In the genomic region with DNA sequence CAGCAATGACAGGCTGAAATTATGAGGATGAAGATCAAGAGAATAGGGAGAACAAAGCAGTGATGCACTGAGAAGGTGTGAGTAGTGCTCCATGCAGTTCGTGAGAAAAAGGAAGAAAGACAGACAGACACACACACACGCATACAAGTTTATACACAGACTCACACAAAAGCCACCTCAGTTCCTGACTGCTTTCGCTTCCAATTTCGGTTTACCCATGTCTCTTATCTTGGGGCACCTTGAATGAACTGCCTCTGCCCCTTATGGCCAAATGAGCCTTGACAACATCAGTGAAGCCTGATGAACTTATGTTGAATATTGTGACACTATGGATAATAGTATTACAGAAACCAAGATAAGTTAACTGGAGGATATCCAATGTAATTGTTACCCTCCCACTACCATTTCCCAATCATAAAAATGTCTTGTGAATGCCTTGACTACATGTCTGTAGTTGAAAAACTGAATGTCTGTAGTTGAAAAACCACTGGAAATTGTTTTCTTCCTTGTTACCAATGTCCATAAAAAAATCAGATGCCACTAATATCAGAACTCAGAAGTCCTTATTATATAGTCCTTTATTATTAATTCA, we compare ENCODE assay signal across 26 cellular contexts.
A peak's percentile ranks its signal among the peaks of the same experiment; 100 is the strongest.
DNase-seq lines count a peak whose midpoint lies in the region; ATAC-seq and TF ChIP-seq lines count a peak whose summit lies in the region.
"Had no signal": no experiment of that assay in that cellular context is flagged by ENCODE, and none has a peak within 500 bp of the region (broad histone marks: within the 10 kb centered on the region; RNA-seq: fewer than 3 reads in every experiment).

No MANE protein-coding gene starts in this region.

- H4K5ac ChIP-seq in IMR-90 (ENCODE audit: low read depth, low read length): peak overlapping the region; percentile 87

- 0 out of 2 replicates have a peak overlapping the region, but pooled peaks have one; percentile 26 for H3K14ac ChIP-seq in IMR-90 (replicated peaks; ENCODE audit: low read depth, low read length)

- no peak overlapping the region for H3K56ac ChIP-seq in IMR-90 (ENCODE audit: extremely low read depth, insufficient read depth, low read length)

- H2AFZ ChIP-seq in IMR-90 (replicated peaks; ENCODE audit: low read length, poor library complexity): no peak overlapping the region
- H2AFZ ChIP-seq in hepatocyte: no peak overlapping the region

- WGBS in IMR-90 (ENCODE audit: extremely low coverage in 2 of 2, insufficient read length in 1 of 2), 2 experiments: no CpG with 5 or more reads among the region's 4 CpGs
- WGBS in hepatocyte (ENCODE audit: low lambda C conversion rate, missing lambda C conversion rate): 91% methylated on average over 4 of the region's 4 CpGs

- TF ChIP-seq CTCF in IMR-90 (conservative IDR thresholded peaks at IDR 0.05; ENCODE audit: low read depth, low read length): no peak
- TF ChIP-seq CTCF in hepatocyte (IDR thresholded peaks at IDR 0.05; ENCODE audit: poor library complexity): no peak

- no peaks in the 10 kb centered on the region for H3K27me3 ChIP-seq in IMR-90 (ENCODE audit: control insufficient read depth, insufficient read depth, low read length)
- H3K27me3 ChIP-seq in hepatocyte: no peaks in the 10 kb centered on the region
- H3K27me3 ChIP-seq: BLaER1, brain microvascular endothelial cell, upper lobe of left lung had no signal

- H2BK15ac ChIP-seq in IMR-90 (ENCODE audit: low read depth, low read length): peak overlapping the region; percentile 78; the same call in 2 of the 3 replicates

- H3K23ac ChIP-seq in IMR-90 (ENCODE audit: low read depth, low read length): 0 out of 2 replicates have a peak overlapping the region, but pooled peaks have one; percentile 20

- POLR2A ChIA-PET in IMR-90 (lab: Charles Lee; ENCODE audit: unreplicated experiment): no interaction called here

- H3K9me1 ChIP-seq in IMR-90 (ENCODE audit: insufficient read depth, low read length): 0 out of 2 replicates have a peak, but pooled peaks cover 2% of the 10 kb centered on the region

- H3K36me3 ChIP-seq in IMR-90 (ENCODE audit: control insufficient read depth, insufficient read depth, low read length) (no peaks in the 10 kb centered on the region), hepatocyte (replicated peaks; ENCODE audit: insufficient read depth, low read depth) (no peaks in the 10 kb centered on the region)
- H3K36me3 ChIP-seq: BLaER1, brain microvascular endothelial cell, upper lobe of left lung, WERI-Rb-1 had no signal

- H3K27ac ChIP-seq in IMR-90 (ENCODE audit: insufficient read depth, low read length): no peak overlapping the region
- H3K27ac ChIP-seq in hepatocyte: peak overlapping the region; percentile 66
- H3K27ac ChIP-seq: BLaER1, brain microvascular endothelial cell, WERI-Rb-1 had no signal

- peak overlapping the region in 1 of 2 experiments; percentile 51; a peak in 2 of 4 replicates for H4K8ac ChIP-seq in IMR-90 (ENCODE audit: low read depth in 2 of 2, low read length in 2 of 2)

- TF ChIP-seq RAD21 in IMR-90 (IDR thresholded peaks at IDR 0.05; ENCODE audit: low read length): no peak

- no peaks in the 10 kb centered on the region for H3K79me2 ChIP-seq in hepatocyte

- no peaks in the 10 kb centered on the region for H3K79me1 ChIP-seq in IMR-90 (ENCODE audit: low read depth in 1 of 2, low read length in 2 of 2)

- H2BK5ac ChIP-seq in IMR-90 (ENCODE audit: low read depth, low read length, poor library complexity, severe bottlenecking): no peak overlapping the region

- H3K4me1 ChIP-seq in IMR-90 (ENCODE audit: control insufficient read depth, insufficient read depth, low read length): peaks cover 20% of the 10 kb centered on the region
- H3K4me1 ChIP-seq in hepatocyte (ENCODE audit: insufficient read depth): peaks cover 16% of the 10 kb centered on the region

- H3K4me2 ChIP-seq in IMR-90 (ENCODE audit: low read depth, low read length) (no peak overlapping the region), hepatocyte (no peak overlapping the region)
- H3K4me2 ChIP-seq: BLaER1 had no signal

- H3K18ac ChIP-seq in IMR-90 (ENCODE audit: low read depth, low read length): peak overlapping the region; percentile 81

- ATAC-seq in GM18868 (IDR thresholded peaks at IDR 0.05; ENCODE audit: unreplicated experiment): peak; percentile 73
- peak; percentile 79 for ATAC-seq in GM21526 (IDR thresholded peaks at IDR 0.05; ENCODE audit: low FRiP score, unreplicated experiment)
- ATAC-seq in IMR-90 (ENCODE audit: low read depth): no peak
- ATAC-seq: stimulated activated memory B cell treated with anti-CD40 and anti-IgM and Interleukin-4, amounts not matched to agents 10 μg/mL and 1 μg/mL and 100 μg/mL, for 72 hours had no signal

- no TSS peak for BruUV-seq in IMR-90 (replicated peaks; lab: Mats Ljungman, UMichigan)

- H3K4ac ChIP-seq in IMR-90 (ENCODE audit: low read depth, low read length): peak overlapping the region; percentile 68; the same call in 1 of the 2 replicates

- H2AK9ac ChIP-seq in IMR-90 (replicated peaks; ENCODE audit: low read depth, low read length, poor library complexity): no peak overlapping the region

- dilution Hi-C loops in IMR-90 (cut with HindIII; ENCODE audit: low sequenced_read_pairs, unreplicated experiment): no loop called here

- CTCF ChIA-PET in IMR-90 (lab: Yijun Ruan, JAX): no interaction called here

- H3K4me3 ChIP-seq in IMR-90 (ENCODE audit: insufficient read depth, low read depth, low read length): no peak overlapping the region
- no peak overlapping the region for H3K4me3 ChIP-seq in hepatocyte
- H3K4me3 ChIP-seq: BLaER1, upper lobe of left lung had no signal

- no peak for TF ChIP-seq POLR2A in IMR-90 (IDR thresholded peaks at IDR 0.05; ENCODE audit: low read depth, low read length)

- no peaks in the 10 kb centered on the region for H3K9me2 ChIP-seq in hepatocyte (replicated peaks; ENCODE audit: insufficient read depth)

- in situ Hi-C loops in IMR-90 (cut with MboI; ENCODE audit: low sequenced_read_pairs): loop anchor here (10.0 kb wide), 2 partner anchors 421 to 641 kb away; a partner anchor contains a TSS

- H2BK20ac ChIP-seq in IMR-90 (ENCODE audit: low read depth, low read length): peak overlapping the region; percentile 76

- intact Hi-C loops in IMR-90 (cut with micrococcal nuclease): no loop called here

- H3K9ac ChIP-seq in IMR-90 (ENCODE audit: low read depth, low read length): no peak overlapping the region
- H3K9ac ChIP-seq: BLaER1 had no signal

- DNase-seq in IMR-90 (no peak), hepatocyte (ENCODE audit: low spot score) (no peak), Kasumi-1 (lab: John Stamatoyannopoulos, UW) (no peak), CD1c-positive myeloid dendritic cell (ENCODE audit: extremely low spot score) (no peak), NCI-H1930 (lab: John Stamatoyannopoulos, UW) (no peak), COR-L47 (lab: John Stamatoyannopoulos, UW) (no peak)
- DNase-seq: activated CD4-positive, alpha-beta T cell treated with anti-CD3 and anti-CD28 coated beads, Interleukin-2, amount 10 ng/mL, durations not matched to agents 24 days and 14 days; activated T-cell treated with anti-CD3 and anti-CD28 coated beads, Interleukin-2, amount 50 U/mL, for 48 hours; brain microvascular endothelial cell; Calu3; DND-41; HCEC 1CT; naive B cell; NCI-H1092; NCI-H187; NCI-H2171 treated with DMSO at 0.1 percent for 48 hours; NCI-H526; stimulated activated CD4-positive, alpha-beta T cell treated with anti-CD3 and anti-CD28 coated beads, Interleukin-4, amount 100 ng/mL, for 4 hours; SW 1271; T-helper 9 cell; upper lobe of left lung; WERI-Rb-1 had no signal

- peak overlapping the region; percentile 68 for H4K91ac ChIP-seq in IMR-90 (ENCODE audit: insufficient read depth, low read depth, low read length)

- H4K20me1 ChIP-seq in IMR-90 (ENCODE audit: insufficient read depth, low read length): no peaks in the 10 kb centered on the region
- no peaks in the 10 kb centered on the region for H4K20me1 ChIP-seq in hepatocyte (ENCODE audit: insufficient read depth, poor library complexity, severe bottlenecking)
- H4K20me1 ChIP-seq: BLaER1 had no signal

- H2BK120ac ChIP-seq in IMR-90 (ENCODE audit: low read depth, low read length): peak overlapping the region; percentile 80; the same call in 1 of the 2 replicates

- 0 out of 2 replicates have a peak overlapping the region, but pooled peaks have one; percentile 36 for H2AK5ac ChIP-seq in IMR-90 (ENCODE audit: low read depth, low read length)

- H3K9me3 ChIP-seq in IMR-90 (ENCODE audit: control insufficient read depth, insufficient read depth, low read length) (no peaks in the 10 kb centered on the region), hepatocyte (ENCODE audit: low read depth) (no peaks in the 10 kb centered on the region)
- H3K9me3 ChIP-seq: BLaER1, upper lobe of left lung had no signal

TF ChIP-seq in IMR-90, 13 proteins besides CTCF, POLR2A, EP300 and RAD21 (continues in another document):
- TF ChIP-seq RCOR1 (IDR thresholded peaks at IDR 0.05; ENCODE audit: insufficient replicate concordance, low read length) (no peak), BHLHE40 (IDR thresholded peaks at IDR 0.05; ENCODE audit: low read depth, low read length) (no peak), MXI1 (IDR thresholded peaks at IDR 0.05; ENCODE audit: borderline replicate concordance, low read depth, low read length) (no peak), CHD1 (IDR thresholded peaks at IDR 0.05; ENCODE audit: low read depth, low read length) (no peak), MAFK (IDR thresholded peaks at IDR 0.05; ENCODE audit: low read depth, low read length) (no peak), NFE2L2 (IDR thresholded peaks at IDR 0.05; ENCODE audit: low read depth, low read length) (no peak), FOS (IDR thresholded peaks at IDR 0.05; ENCODE audit: low read depth, low read length) (no peak), CEBPB (IDR thresholded peaks at IDR 0.05; ENCODE audit: low read depth, low read length) (no peak), RFX5 (IDR thresholded peaks at IDR 0.05; ENCODE audit: low read depth, low read length) (no peak), MAZ (IDR thresholded peaks at IDR 0.05; ENCODE audit: borderline replicate concordance, low read depth, low read length) (no peak), SMC3 (IDR thresholded peaks at IDR 0.05; ENCODE audit: low read depth, low read length) (no peak)
- TF ChIP-seq, protein P1, sequence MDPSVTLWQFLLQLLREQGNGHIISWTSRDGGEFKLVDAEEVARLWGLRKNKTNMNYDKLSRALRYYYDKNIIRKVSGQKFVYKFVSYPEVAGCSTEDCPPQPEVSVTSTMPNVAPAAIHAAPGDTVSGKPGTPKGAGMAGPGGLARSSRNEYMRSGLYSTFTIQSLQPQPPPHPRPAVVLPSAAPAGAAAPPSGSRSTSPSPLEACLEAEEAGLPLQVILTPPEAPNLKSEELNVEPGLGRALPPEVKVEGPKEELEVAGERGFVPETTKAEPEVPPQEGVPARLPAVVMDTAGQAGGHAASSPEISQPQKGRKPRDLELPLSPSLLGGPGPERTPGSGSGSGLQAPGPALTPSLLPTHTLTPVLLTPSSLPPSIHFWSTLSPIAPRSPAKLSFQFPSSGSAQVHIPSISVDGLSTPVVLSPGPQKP (IDR thresholded peaks at IDR 0.05; ENCODE audit: borderline replicate concordance, low read depth, low read length): no peak
